1 cellular context compared by ENCODE assay signal in the genomic region with DNA sequence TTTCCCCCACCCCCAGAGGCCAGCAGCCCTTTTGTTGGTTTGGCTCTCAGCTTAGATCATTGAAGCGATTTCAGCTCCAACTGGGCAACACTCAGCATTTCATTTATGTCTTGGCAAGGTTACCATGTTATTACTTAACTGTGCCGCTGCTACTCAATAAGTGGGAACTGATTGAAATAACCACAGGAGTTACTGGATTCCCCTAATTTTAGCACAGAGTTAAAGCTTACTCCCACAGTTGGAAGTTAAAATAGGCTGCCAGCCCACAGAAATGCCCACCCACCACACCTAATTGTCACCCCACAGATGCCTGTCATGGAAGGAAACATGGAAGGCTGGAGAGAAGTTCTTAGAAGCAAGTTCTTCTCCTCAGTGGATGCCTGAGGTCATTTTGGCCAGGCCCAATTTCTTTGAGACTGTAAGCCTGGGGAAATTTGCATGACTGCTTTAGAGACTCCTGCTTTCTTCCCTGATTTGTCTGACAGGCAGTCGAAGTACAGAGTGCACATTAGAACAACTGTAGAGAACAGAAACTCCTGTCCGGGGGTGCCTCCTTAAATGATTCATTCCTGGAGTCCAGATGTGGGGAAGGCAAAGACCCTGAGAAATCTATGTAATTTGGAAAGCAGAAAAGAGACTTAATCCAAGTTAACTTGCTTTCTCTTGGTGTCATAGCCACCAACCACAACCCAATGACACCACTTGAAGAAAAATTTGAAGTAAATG.
TF ChIP-seq lines count a peak whose summit lies in the region.

No MANE protein-coding gene starts in this region.

TF ChIP-seq in SK-N-SH, 30 proteins besides CTCF, POLR2A, EP300 and RAD21 (continued from another document):
- TF ChIP-seq, protein P1, sequence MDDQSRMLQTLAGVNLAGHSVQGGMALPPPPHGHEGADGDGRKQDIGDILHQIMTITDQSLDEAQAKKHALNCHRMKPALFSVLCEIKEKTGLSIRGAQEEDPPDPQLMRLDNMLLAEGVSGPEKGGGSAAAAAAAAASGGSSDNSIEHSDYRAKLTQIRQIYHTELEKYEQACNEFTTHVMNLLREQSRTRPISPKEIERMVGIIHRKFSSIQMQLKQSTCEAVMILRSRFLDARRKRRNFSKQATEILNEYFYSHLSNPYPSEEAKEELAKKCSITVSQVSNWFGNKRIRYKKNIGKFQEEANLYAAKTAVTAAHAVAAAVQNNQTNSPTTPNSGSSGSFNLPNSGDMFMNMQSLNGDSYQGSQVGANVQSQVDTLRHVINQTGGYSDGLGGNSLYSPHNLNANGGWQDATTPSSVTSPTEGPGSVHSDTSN (IDR thresholded peaks at IDR 0.05), result no peak
